In genomic region chr2:119431976-119432881, GRCh38 we compare ENCODE assay signal across 8 cellular contexts. TPM values are rescaled to one million over a fixed set of nuclear protein-coding genes. Genes with fewer than 3 reads are reported as not detected.
A peak's percentile ranks its signal among the peaks of the same experiment; 100 is the strongest.
DNase-seq lines count a peak whose midpoint lies in the region; ATAC-seq and TF ChIP-seq lines count a peak whose summit lies in the region.

No MANE protein-coding gene starts in this region.

- H3K36me3 Mint-ChIP-seq in mesothelial cell of epicardium, result peaks cover 1% of the 10 kb centered on the region

- peak overlapping the region; percentile 94 for H3K27ac Mint-ChIP-seq in mesothelial cell of epicardium

- H3K4me1 Mint-ChIP-seq in mesothelial cell of epicardium, result peaks cover 29% of the 10 kb centered on the region

- H3K4me3 ChIP-seq in vagina, result peak overlapping the region; percentile 60 to 65

- peak overlapping the region; percentile 83 for H3K4me3 Mint-ChIP-seq in mesothelial cell of epicardium

- H3K27me3 Mint-ChIP-seq in mesothelial cell of epicardium (ENCODE audit: low read depth), result peaks cover 4% of the 10 kb centered on the region

- H3K4me1 ChIP-seq in vagina, result peaks cover 38% of the 10 kb centered on the region

- TF ChIP-seq CTCF in mesothelial cell of epicardium (IDR thresholded peaks at IDR 0.05; ENCODE audit: unreplicated experiment), result no peak
- TF ChIP-seq CTCF in vagina (IDR thresholded peaks at IDR 0.05), result no peak

- ATAC-seq in GM19351 (IDR thresholded peaks at IDR 0.05; ENCODE audit: unreplicated experiment) (peak; percentile 2), HG02884 (IDR thresholded peaks at IDR 0.05; ENCODE audit: unreplicated experiment) (no peak)

- no peaks in the 10 kb centered on the region for H3K9me3 Mint-ChIP-seq in mesothelial cell of epicardium

- H3K9me3 ChIP-seq in vagina, result no peaks in the 10 kb centered on the region

- H3K27me3 ChIP-seq in vagina, result no peaks in the 10 kb centered on the region

- H3K27ac ChIP-seq in vagina, result peak overlapping the region; percentile 70

- TF ChIP-seq POLR2A in vagina (IDR thresholded peaks at IDR 0.05), result no peak

- DNase-seq in KBM-7 (peak; percentile 47), dermis blood vessel endothelial cell (peak; percentile 44), mesothelial cell of epicardium (ENCODE audit: low spot score in 2 of 2, unreplicated experiment in 2 of 2) (no peak), vagina (ENCODE audit: extremely low spot score in 2 of 2) (no peak), SK-N-DZ (ENCODE audit: low spot score) (no peak), NCI-H2107 treated with DMSO at 0.1 percent for 48 hours (lab: John Stamatoyannopoulos, UW; ENCODE audit: unreplicated experiment) (no peak)

- intact Hi-C loops in vagina (cut with DNase I), result no loop called here

- in situ Hi-C loops in KBM-7 (cut with MboI; ENCODE audit: low pct_unique_long_range_greater_than_20kb, low sequenced_read_pairs), result no loop called here

- no peaks in the 10 kb centered on the region for H3K36me3 ChIP-seq in vagina

RNA-seq across cellular contexts. Expression of gene TMEM37, which starts 0.6 kb away (rescaled TPM):
- total RNA-seq in dermis blood vessel endothelial cell, result 0.05 and 0.51 TPM in 2 replicates
- total RNA-seq in mesothelial cell of epicardium, result 11.9 to 13.6 TPM (median 12.6 TPM) in 3 replicates
- total RNA-seq in vagina, result 3.2 TPM
- polyA plus RNA-seq in SK-N-DZ (2014; cell fraction: cytosol; rRNA removed), result 0.52 TPM in 1 of 2 replicates, not detected in the other
- not detected in 2 replicates for polyA plus RNA-seq in SK-N-DZ (2014; cell fraction: nucleus; rRNA removed)

Comparison
In these comparisons a context has a peak if more than half of its experiments do, and no peak if none do; other contexts are left out.
1. DNase-seq: peak in KBM-7 (single experiment) and dermis blood vessel endothelial cell (single experiment); none in mesothelial cell of epicardium (0 of 2), vagina (0 of 2), SK-N-DZ (single experiment) and NCI-H2107 treated with DMSO at 0.1 percent for 48 hours (single experiment).